Comparison of ENCODE assay signal across 1 cellular context in the genomic region with DNA sequence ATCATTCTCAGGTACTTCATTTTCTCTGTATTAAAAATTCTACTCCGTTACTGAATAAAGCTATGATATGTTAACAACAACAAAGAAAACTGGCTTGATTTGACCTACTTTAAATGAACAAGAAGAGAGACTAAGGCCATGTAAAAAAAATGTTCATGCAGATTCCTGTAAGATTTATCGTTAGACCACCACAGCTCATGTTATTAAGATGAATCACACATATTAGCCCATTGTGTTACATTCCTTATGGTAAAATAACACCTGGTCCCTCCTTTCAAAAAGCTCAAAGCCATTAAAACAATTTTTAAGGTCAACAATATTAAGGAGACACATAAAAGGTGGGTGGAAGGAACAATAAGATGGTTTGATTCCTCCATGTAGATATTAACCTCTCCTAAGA.
TF ChIP-seq lines count a peak whose summit lies in the region.

No MANE protein-coding gene starts in this region.

TF ChIP-seq in WTC11, 78 proteins besides CTCF, POLR2A, EP300 and RAD21:
- no peak for TF ChIP-seq JAZF1 (CRISPR knock-in tag; IDR thresholded peaks at IDR 0.05)
- no peak for TF ChIP-seq ZNF396 (CRISPR knock-in tag; IDR thresholded peaks at IDR 0.05; ENCODE audit: borderline replicate concordance)
- no peak for TF ChIP-seq TCF7 (CRISPR knock-in tag; IDR thresholded peaks at IDR 0.05; ENCODE audit: low read depth)
